9 cellular contexts compared by ENCODE assay signal in the genomic region with DNA sequence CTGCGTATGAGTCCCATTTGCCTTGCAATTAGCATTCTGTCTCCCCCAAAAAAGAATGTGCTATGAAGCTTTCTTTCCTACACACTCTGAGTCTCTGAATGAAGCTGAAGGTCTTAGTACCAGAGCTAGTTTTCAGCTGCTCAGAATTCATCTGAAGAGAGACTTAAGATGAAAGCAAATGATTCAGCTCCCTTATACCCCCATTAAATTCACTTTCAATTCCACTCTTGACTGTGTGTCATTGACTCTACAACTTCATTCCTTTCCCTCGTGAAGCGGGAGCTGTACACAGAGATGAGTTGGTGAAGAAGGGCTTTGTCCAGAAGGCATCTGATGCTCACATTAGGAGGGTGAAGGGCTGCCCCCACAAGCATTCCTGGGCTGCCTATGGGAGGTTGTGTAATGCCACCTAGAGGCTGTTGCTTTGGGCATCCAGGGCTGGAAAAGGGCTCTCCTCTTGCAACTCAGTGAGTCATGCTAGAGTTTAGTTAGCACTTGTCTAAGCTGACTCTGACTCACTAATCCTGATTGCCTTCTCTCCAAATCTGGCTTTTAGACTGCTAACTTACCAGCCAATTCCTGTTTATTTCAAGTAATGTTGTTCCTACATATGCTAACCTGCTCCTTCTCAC. TPM values are rescaled to one million over a fixed set of nuclear protein-coding genes. Genes with fewer than 3 reads are reported as not detected.
DNase-seq lines count a peak whose midpoint lies in the region; ATAC-seq and TF ChIP-seq lines count a peak whose summit lies in the region.
"Had no signal": no experiment of that assay in that cellular context is flagged by ENCODE, and none has a peak within 500 bp of the region (broad histone marks: within the 10 kb centered on the region; RNA-seq: fewer than 3 reads in every experiment).

No MANE protein-coding gene starts in this region.

- H3K4me3 ChIP-seq in adipocyte (ENCODE audit: low read length): no peak overlapping the region
- no peak overlapping the region for H3K4me3 ChIP-seq in left lung
- H3K4me3 ChIP-seq in uterus: no peak overlapping the region
- H3K4me3 ChIP-seq in HAP-1: no peak overlapping the region

- H3K9me3 ChIP-seq in adipocyte (ENCODE audit: control insufficient read depth, low read length) (no peaks in the 10 kb centered on the region), left lung (no peaks in the 10 kb centered on the region), T-helper 17 cell (ENCODE audit: control insufficient read depth, low read length, poor library complexity, severe bottlenecking) (no peaks in the 10 kb centered on the region), uterus (no peaks in the 10 kb centered on the region), HAP-1 (no peaks in the 10 kb centered on the region)

- H3K4me3 Mint-ChIP-seq in T-helper 17 cell: no peak overlapping the region

- ATAC-seq in left lung (peak; percentile 98), T-helper 17 cell (no peak), HG03280 (IDR thresholded peaks at IDR 0.05; ENCODE audit: unreplicated experiment) (no peak)

- H3K9ac ChIP-seq in adipocyte (ENCODE audit: low read length): no peak overlapping the region

- H3K27me3 ChIP-seq in adipocyte (replicated peaks; ENCODE audit: control insufficient read depth, insufficient read depth, low read length): peaks cover 7% of the 10 kb centered on the region
- H3K27me3 ChIP-seq in left lung: no peaks in the 10 kb centered on the region
- H3K27me3 ChIP-seq in uterus: no peaks in the 10 kb centered on the region
- no peaks in the 10 kb centered on the region for H3K27me3 ChIP-seq in HAP-1 (ENCODE audit: low read depth)

- DNase-seq in HT-29 (ENCODE audit: low spot score) (peak; percentile 69), adipocyte (ENCODE audit: low read depth) (peak; percentile 8), left lung (no peak), T-helper 17 cell (no peak), uterus (no peak), HAP-1 (ENCODE audit: low spot score in 2 of 2) (no peak)

- TF ChIP-seq CTCF in C4-2B (conservative IDR thresholded peaks at IDR 0.05) (peak; percentile 43), left lung (IDR thresholded peaks at IDR 0.05) (no peak), uterus (IDR thresholded peaks at IDR 0.05) (no peak)

- H3K27ac ChIP-seq in C4-2B (no peak overlapping the region), left lung (no peak overlapping the region), uterus (no peak overlapping the region)

- in situ Hi-C loops in HAP-1 (cut with MboI; ENCODE audit: low sequenced_read_pairs): no loop called here

- H3K36me3 ChIP-seq in adipocyte (ENCODE audit: control insufficient read depth, insufficient read depth, low read length, severe bottlenecking) (no peaks in the 10 kb centered on the region), left lung (no peaks in the 10 kb centered on the region), uterus (no peaks in the 10 kb centered on the region), HAP-1 (replicated peaks) (no peaks in the 10 kb centered on the region)

- TF ChIP-seq POLR2A in uterus (IDR thresholded peaks at IDR 0.05): no peak

- intact Hi-C loops in left lung (cut with DNase I) (no loop called here), uterus (cut with DNase I; ENCODE audit: low total_unique reads) (no loop called here)

- H3K4me1 ChIP-seq in adipocyte (ENCODE audit: control insufficient read depth, insufficient read depth, low read length): no peaks in the 10 kb centered on the region
- no peaks in the 10 kb centered on the region for H3K4me1 ChIP-seq in left lung
- H3K4me1 ChIP-seq in uterus: no peaks in the 10 kb centered on the region
- no peaks in the 10 kb centered on the region for H3K4me1 ChIP-seq in HAP-1

- no peak overlapping the region for H3K27ac Mint-ChIP-seq in T-helper 17 cell

- H3K4me1 Mint-ChIP-seq in T-helper 17 cell: no peaks in the 10 kb centered on the region

- no peaks in the 10 kb centered on the region for H3K36me3 Mint-ChIP-seq in T-helper 17 cell (ENCODE audit: low read depth)

- peaks cover 46% of the 10 kb centered on the region for H3K27me3 Mint-ChIP-seq in T-helper 17 cell

RNA-seq across cellular contexts. Expression of a gene that starts 1.8 kb away (rescaled TPM):
- 0.57 and 1.9 TPM in 2 replicates for total RNA-seq in HT-29 (2014; rRNA removed; shearing (Covaris generic))
- under 1 TPM in 1 of 2 donors, not detected in 1; 0.73 TPM for total RNA-seq in left lung
- total RNA-seq in T-helper 17 cell: not detected
- total RNA-seq in uterus: not detected
- total RNA-seq: frontal cortex had no signal

RNA-seq across cellular contexts. Expression of a gene that starts 8.1 kb away (rescaled TPM):
- not detected in 2 replicates for total RNA-seq in HT-29 (2014; rRNA removed; shearing (Covaris generic))
- total RNA-seq in left lung (not detected), T-helper 17 cell (not detected), uterus (not detected)
- total RNA-seq: frontal cortex had no signal

RNA-seq across cellular contexts. Expression of a gene that starts 24.5 kb away (rescaled TPM):
- total RNA-seq in HT-29 (2014; rRNA removed; shearing (Covaris generic)): not detected in 2 replicates
- total RNA-seq in left lung: not detected
- total RNA-seq in T-helper 17 cell: not detected
- total RNA-seq in uterus: under 1 TPM in 1 of 4 donors, not detected in 3; 0.67 TPM
- total RNA-seq: frontal cortex had no signal

RNA-seq across cellular contexts. Expression of a gene that starts 31.2 kb away (rescaled TPM):
- total RNA-seq in HT-29 (2014; rRNA removed; shearing (Covaris generic)): 0.10 and 0.20 TPM in 2 replicates
- total RNA-seq in left lung: not detected
- total RNA-seq in T-helper 17 cell: not detected
- total RNA-seq in uterus: under 1 TPM in 2 of 4 donors, not detected in 2; 0.69 to 0.70 TPM
- total RNA-seq: frontal cortex had no signal

RNA-seq across cellular contexts. Expression of a gene that starts 38.6 kb away (rescaled TPM):
- not detected in 2 replicates for total RNA-seq in HT-29 (2014; rRNA removed; shearing (Covaris generic))
- total RNA-seq in left lung (not detected), T-helper 17 cell (not detected), uterus (not detected)
- total RNA-seq: frontal cortex had no signal

Comparison
In these comparisons a context has a peak if more than half of its experiments do, and no peak if none do; other contexts are left out.
1. DNase-seq: peak in HT-29 (single experiment) and adipocyte (single experiment); none in left lung (0 of 2), T-helper 17 cell (0 of 3), uterus (0 of 2) and HAP-1 (0 of 2).